In genomic region chr6:166587631-166588413, GRCh38 we compare ENCODE assay signal across 8 cellular contexts. TPM values are rescaled to one million over a fixed set of nuclear protein-coding genes. Genes with fewer than 3 reads are reported as not detected.
A peak's percentile ranks its signal among the peaks of the same experiment; 100 is the strongest.
DNase-seq lines count a peak whose midpoint lies in the region; ATAC-seq and TF ChIP-seq lines count a peak whose summit lies in the region.
"Had no signal": no experiment of that assay in that cellular context is flagged by ENCODE, and none has a peak within 500 bp of the region (broad histone marks: within the 10 kb centered on the region; RNA-seq: fewer than 3 reads in every experiment).

No MANE protein-coding gene starts in this region.

- H3K36me3 ChIP-seq in Karpas-422 (ENCODE audit: insufficient read depth, low read length) (no peaks in the 10 kb centered on the region), neutrophil (no peaks in the 10 kb centered on the region), ovary (no peaks in the 10 kb centered on the region)

- H3K4me2 ChIP-seq in Karpas-422 (ENCODE audit: low read depth, low read length, poor library complexity, severe bottlenecking): peak overlapping the region; percentile 74

- H2AFZ ChIP-seq in Karpas-422 (ENCODE audit: low read length): peak overlapping the region; percentile 27; the same call in 1 of the 2 replicates

- H3K27me3 ChIP-seq in Karpas-422 (ENCODE audit: low read length): no peaks in the 10 kb centered on the region
- no peaks in the 10 kb centered on the region for H3K27me3 ChIP-seq in neutrophil
- H3K27me3 ChIP-seq in ovary: no peaks in the 10 kb centered on the region

- H4K20me1 ChIP-seq in Karpas-422 (ENCODE audit: insufficient read depth, low read depth, low read length): no peaks in the 10 kb centered on the region

- intact Hi-C loops in ovary (cut with DNase I): no loop called here

- no peaks in the 10 kb centered on the region for H3K9me2 ChIP-seq in Karpas-422 (replicated peaks; ENCODE audit: insufficient read depth, low read length)

- peaks cover 77% of the 10 kb centered on the region for H3K4me1 ChIP-seq in Karpas-422 (ENCODE audit: low read length)
- H3K4me1 ChIP-seq in neutrophil (ENCODE audit: control insufficient read depth in 1 of 2, insufficient read depth in 1 of 2, low read depth in 1 of 2, low read length in 1 of 2): peaks cover 65 to 74% of the 10 kb centered on the region in 2 experiments
- H3K4me1 ChIP-seq in ovary (ENCODE audit: insufficient read depth): no peaks in the 10 kb centered on the region

- H3K4me3 ChIP-seq in Karpas-422 (ENCODE audit: low read length) (peak overlapping the region; percentile 55), neutrophil (ENCODE audit: low read depth in 1 of 2, low read length in 1 of 2) (peak overlapping the region; percentile 19 to 39), ovary (no peak overlapping the region)

- H3K9me3 ChIP-seq in Karpas-422 (ENCODE audit: low read length) (no peaks in the 10 kb centered on the region), neutrophil (no peaks in the 10 kb centered on the region), ovary (no peaks in the 10 kb centered on the region)

- H3K79me2 ChIP-seq in Karpas-422 (ENCODE audit: low read length): no peaks in the 10 kb centered on the region

- DNase-seq in Karpas-422 (peak; percentile 93), ovary (no peak), NCI-H2107 treated with DMSO at 0.1 percent for 48 hours (lab: John Stamatoyannopoulos, UW; ENCODE audit: unreplicated experiment) (no peak), NCI-H1092 (lab: John Stamatoyannopoulos, UW) (no peak)
- DNase-seq: activated T-cell treated with anti-CD3 and anti-CD28 coated beads for 4 hours had no signal

- ATAC-seq in GM19035 (IDR thresholded peaks at IDR 0.05; ENCODE audit: unreplicated experiment): peak; percentile 76
- peak; percentile 84 for ATAC-seq in HG02642 (IDR thresholded peaks at IDR 0.05; ENCODE audit: poor library complexity, unreplicated experiment)

- WGBS in ovary, 3 donors: 77 to 86% (median 82%) methylated on average over 10 of the region's 10 CpGs

- TF ChIP-seq POLR2A in ovary (IDR thresholded peaks at IDR 0.05): no peak

- TF ChIP-seq CTCF in neutrophil (IDR thresholded peaks at IDR 0.05) (no peak), ovary (IDR thresholded peaks at IDR 0.05) (no peak)

- TF ChIP-seq EP300 in ovary (IDR thresholded peaks at IDR 0.05): no peak

- peak overlapping the region; percentile 96 for H3K27ac ChIP-seq in Karpas-422 (ENCODE audit: low read length)
- peak overlapping the region; percentile 73 for H3K27ac ChIP-seq in neutrophil
- no peak overlapping the region for H3K27ac ChIP-seq in ovary

- H3K9ac ChIP-seq in Karpas-422 (ENCODE audit: low read length): peak overlapping the region; percentile 71

RNA-seq across cellular contexts. Expression of gene RAMACL, which starts 1.3 kb away (rescaled TPM):
- 1.7 and 3.6 TPM in 2 replicates for total RNA-seq in Karpas-422 (2014; rRNA removed; shearing (Covaris generic); ENCODE audit: low replicate concordance)
- total RNA-seq in ovary: 1 to 10 TPM in 6 of 7 donors, under 1 TPM in 1; 0.91 to 6.4 (median 1.8) TPM
- polyA plus RNA-seq in ovary: under 1 TPM; 0.16 to 0.20 TPM

RNA-seq across cellular contexts. Expression of gene RPS6KA2, which starts 39.2 kb away (rescaled TPM):
- total RNA-seq in Karpas-422 (2014; rRNA removed; shearing (Covaris generic); ENCODE audit: low replicate concordance): 7.2 and 8.8 TPM in 2 replicates
- 10 to 100 TPM; 25.2 to 75.5 (median 49.9) TPM for total RNA-seq in ovary
- polyA plus RNA-seq in ovary: 10 to 100 TPM; 24.4 to 48.1 TPM

Comparison
In these comparisons a context has a peak if more than half of its experiments do, and no peak if none do; other contexts are left out.
1. H3K27ac ChIP-seq: peak in Karpas-422 (single experiment) and neutrophil (single experiment); none in ovary (0 of 2).